Comparison of ENCODE assay signal across 32 cellular contexts in the genomic region with DNA sequence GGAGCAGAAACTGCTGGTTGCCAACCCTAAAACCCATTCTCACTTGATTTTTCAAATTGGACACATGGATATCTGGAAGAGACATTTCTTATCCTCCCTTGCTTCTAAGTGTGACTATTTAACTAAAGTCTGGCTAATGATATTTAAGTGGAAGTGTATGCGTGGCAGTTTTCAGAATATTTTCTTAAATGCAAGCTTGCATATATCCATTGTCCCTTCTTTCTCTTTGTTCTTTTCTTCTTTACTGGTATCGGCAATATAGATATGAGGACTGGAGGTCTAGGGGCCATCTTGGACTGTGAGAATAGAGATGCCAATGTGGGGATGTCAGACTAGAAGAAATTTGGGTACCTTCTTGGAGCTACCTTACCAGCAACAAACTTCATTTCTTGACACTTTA.
DNase-seq lines count a peak whose midpoint lies in the region; ATAC-seq, FAIRE-seq and TF ChIP-seq lines count a peak whose summit lies in the region.
"Had no signal": no experiment of that assay in that cellular context is flagged by ENCODE, and none has a peak within 500 bp of the region (broad histone marks: within the 10 kb centered on the region; RNA-seq: fewer than 3 reads in every experiment).

No MANE protein-coding gene starts in this region.

- intact Hi-C loops in HepG2 (cut with micrococcal nuclease; ENCODE audit: unreplicated experiment), result no loop called here
- intact Hi-C loops in right lobe of liver (cut with DNase I), result no loop called here
- intact Hi-C loops in IMR-90 (cut with micrococcal nuclease), result no loop called here
- intact Hi-C loops in K562 (cut with micrococcal nuclease), result no loop called here
- intact Hi-C loops in posterior cingulate gyrus (cut with DNase I), result loop anchor here (10.0 kb wide), 1 partner anchor 155 kb away; no protein-coding TSS in a partner anchor

- WGBS in HepG2 (ENCODE audit: low lambda C conversion rate), result 18% methylated on average over 2 of the region's 2 CpGs
- WGBS in right lobe of liver (ENCODE audit: insufficient coverage, low coverage, low lambda C conversion rate, missing lambda C conversion rate), result 88% methylated on average over 2 of the region's 2 CpGs
- WGBS in A549 (ENCODE audit: missing lambda C conversion rate), result 76% methylated on average over 2 of the region's 2 CpGs
- no CpG with 5 or more reads among the region's 2 CpGs for WGBS in IMR-90 (ENCODE audit: extremely low coverage in 2 of 2, insufficient read length in 1 of 2), 2 experiments
- WGBS in K562 (ENCODE audit: insufficient coverage, low coverage, missing lambda C conversion rate), result 14% methylated on average over 2 of the region's 2 CpGs

- POLR2A ChIA-PET in HepG2 (lab: Yijun Ruan, JAX), result no interaction called here
- POLR2A ChIA-PET in A549 (lab: Yijun Ruan, JAX), result no interaction called here
- POLR2A ChIA-PET in IMR-90 (lab: Charles Lee; ENCODE audit: unreplicated experiment), result no interaction called here
- POLR2A ChIA-PET in K562 (lab: Yijun Ruan, JAX), result interaction anchor here (1.3 kb wide), 1 partner anchor 12 kb away, joined by 3 read pairs; no protein-coding TSS in a partner anchor

- H3K4me2 ChIP-seq in HepG2 (ENCODE audit: low read depth, low read length) (no peak overlapping the region), A549 (no peak overlapping the region), IMR-90 (ENCODE audit: low read depth, low read length) (no peak overlapping the region), K562 (ENCODE audit: insufficient read depth, low read length) (no peak overlapping the region)
- H3K4me2 ChIP-seq: BLaER1; BLaER1 treated with 17β-estradiol and CSF1 and Interleukin-3, amounts not matched to agents 10 nM and 100 nM had no signal

- H2AK5ac ChIP-seq in IMR-90 (ENCODE audit: low read depth, low read length), result no peak overlapping the region

- H3K79me1 ChIP-seq in IMR-90 (ENCODE audit: low read depth in 1 of 2, low read length in 2 of 2), result no peaks in the 10 kb centered on the region

- no peak overlapping the region for H2AK9ac ChIP-seq in IMR-90 (replicated peaks; ENCODE audit: low read depth, low read length, poor library complexity)

- DNase-seq in HepG2 (ENCODE audit: low spot score) (no peak), right lobe of liver (no peak), A549 (ENCODE audit: low read depth in 1 of 2, low spot score in 1 of 2) (no peak), IMR-90 (no peak), K562 (ENCODE audit: extremely low read depth in 1 of 4, low spot score in 3 of 4) (no peak), DMS153 (lab: John Stamatoyannopoulos, UW) (no peak), posterior cingulate gyrus (no peak), SHP77 treated with DMSO at 0.1 percent for 48 hours (lab: John Stamatoyannopoulos, UW) (no peak)
- DNase-seq: 8988T; ACHN; AML-193; BE2C; C1 segment of cervical spinal cord; Caco-2; Calu3; CD4-positive, alpha-beta memory T cell; CD4-positive, alpha-beta T cell; CD4-positive, CD25-positive, alpha-beta regulatory T cell; CD8-positive, alpha-beta memory T cell; CD8-positive, alpha-beta T cell; COR-L47; DMS53; DMS79; DMS79 treated with DMSO at 0.1 percent for 48 hours; DND-41; EL had no signal

- no peak overlapping the region for H3K18ac ChIP-seq in IMR-90 (ENCODE audit: low read depth, low read length)

- H3K4me3 ChIP-seq in HepG2 (replicated peaks in 1 of 3; ENCODE audit: insufficient read depth in 1 of 3, low read depth in 2 of 3, low read length in 3 of 3) (no peak overlapping the region), right lobe of liver (no peak overlapping the region), A549 (no peak overlapping the region), IMR-90 (ENCODE audit: insufficient read depth, low read depth, low read length) (no peak overlapping the region), K562 (no peak overlapping the region)
- H3K4me3 ChIP-seq: BLaER1; BLaER1 treated with 17β-estradiol and CSF1 and Interleukin-3, amounts not matched to agents 10 nM and 100 nM had no signal

- no peak for TF ChIP-seq POLR2A in HepG2 (IDR thresholded peaks at IDR 0.05; ENCODE audit: insufficient read depth in 1 of 2, low read depth in 2 of 2, low read length in 2 of 2)
- TF ChIP-seq POLR2A in right lobe of liver (IDR thresholded peaks at IDR 0.05), result no peak
- no peak for TF ChIP-seq POLR2A in A549 (IDR thresholded peaks at IDR 0.05; ENCODE audit: low read length)
- TF ChIP-seq POLR2A in IMR-90 (IDR thresholded peaks at IDR 0.05; ENCODE audit: low read depth, low read length), result no peak
- no peak for TF ChIP-seq POLR2A in K562 (conservative IDR thresholded peaks at IDR 0.05)

- TF ChIP-seq RAD21 in HepG2 (CRISPR knock-in tag; IDR thresholded peaks at IDR 0.05) (no peak), A549 (conservative IDR thresholded peaks at IDR 0.05 in 1 of 2, IDR thresholded peaks at IDR 0.05 in 1 of 2) (no peak), IMR-90 (IDR thresholded peaks at IDR 0.05; ENCODE audit: low read length) (no peak), K562 (CRISPR knock-in tag; conservative IDR thresholded peaks at IDR 0.05 in 1 of 2, IDR thresholded peaks at IDR 0.05 in 1 of 2) (no peak)

- BruUV-seq in HepG2 (replicated peaks; lab: Mats Ljungman, UMichigan) (no TSS peak), IMR-90 (replicated peaks; lab: Mats Ljungman, UMichigan) (no TSS peak), K562 (replicated peaks; lab: Mats Ljungman, UMichigan) (no TSS peak)

- TF ChIP-seq CTCF in HepG2 (CRISPR knock-in tag; IDR thresholded peaks at IDR 0.05) (no peak), right lobe of liver (IDR thresholded peaks at IDR 0.05) (no peak), A549 (IDR thresholded peaks at IDR 0.05) (no peak), IMR-90 (conservative IDR thresholded peaks at IDR 0.05; ENCODE audit: low read depth, low read length) (no peak), K562 (IDR thresholded peaks at IDR 0.05 in 2 of 3, conservative IDR thresholded peaks at IDR 0.05 in 1 of 3; ENCODE audit: insufficient read depth in 2 of 3, low read depth in 1 of 3, low read length in 3 of 3) (no peak)

- in situ Hi-C loops in HepG2 (cut with HindIII; ENCODE audit: extremely low pct_ligation_motif_present, low pct_unique_long_range_greater_than_20kb), result no loop called here
- in situ Hi-C loops in IMR-90 (cut with MboI; ENCODE audit: low sequenced_read_pairs), result no loop called here
- in situ Hi-C loops in K562 (cut with MboI), result no loop called here

- no peak overlapping the region for H2AFZ ChIP-seq in HepG2 (ENCODE audit: low read length)
- H2AFZ ChIP-seq in IMR-90 (replicated peaks; ENCODE audit: low read length, poor library complexity), result no peak overlapping the region
- H2AFZ ChIP-seq in K562 (ENCODE audit: low read depth, low read length), result no peak overlapping the region

- CTCF ChIA-PET in HepG2 (lab: Yijun Ruan, JAX; ENCODE audit: low intra/inter-chr PET ratio, low total read pairs) (no interaction called here), A549 (lab: Yijun Ruan, JAX) (interaction anchor here (1.2 kb wide), 1 partner anchor 159 kb away, joined by 4 read pairs; no protein-coding TSS in a partner anchor), IMR-90 (lab: Yijun Ruan, JAX) (no interaction called here), K562 (lab: Yijun Ruan, JAX; ENCODE audit: low intra/inter-chr PET ratio) (no interaction called here)

- H3K9ac ChIP-seq in HepG2 (ENCODE audit: insufficient read depth, low read depth, low read length), result no peak overlapping the region
- H3K9ac ChIP-seq in IMR-90 (ENCODE audit: low read depth, low read length), result no peak overlapping the region
- H3K9ac ChIP-seq in K562 (ENCODE audit: insufficient read depth in 1 of 2, low read depth in 2 of 2, low read length in 2 of 2), result no peak overlapping the region
- H3K9ac ChIP-seq: BLaER1; BLaER1 treated with 17β-estradiol and CSF1 and Interleukin-3, amounts not matched to agents 10 nM and 100 nM had no signal

- no peak overlapping the region for H2BK15ac ChIP-seq in IMR-90 (ENCODE audit: low read depth, low read length)

- H4K20me1 ChIP-seq in HepG2 (ENCODE audit: insufficient read depth, low read length) (no peaks in the 10 kb centered on the region), IMR-90 (ENCODE audit: insufficient read depth, low read length) (no peaks in the 10 kb centered on the region), K562 (replicated peaks; ENCODE audit: control insufficient read depth, insufficient read depth, low read length) (no peaks in the 10 kb centered on the region)
- H4K20me1 ChIP-seq: BLaER1; BLaER1 treated with 17β-estradiol and CSF1 and Interleukin-3, amounts not matched to agents 10 nM and 100 nM had no signal

- H2BK5ac ChIP-seq in IMR-90 (ENCODE audit: low read depth, low read length, poor library complexity, severe bottlenecking), result no peak overlapping the region

- no peak overlapping the region for H2BK20ac ChIP-seq in IMR-90 (ENCODE audit: low read depth, low read length)

- H4K5ac ChIP-seq in IMR-90 (ENCODE audit: low read depth, low read length), result no peak overlapping the region

- ATAC-seq in HepG2 (no peak), right lobe of liver (no peak), A549 (no peak), IMR-90 (ENCODE audit: low read depth) (no peak), K562 (no peak)
- ATAC-seq: CD8-positive, alpha-beta T cell had no signal

- H4K91ac ChIP-seq in IMR-90 (ENCODE audit: insufficient read depth, low read depth, low read length), result no peak overlapping the region

- no peak overlapping the region for H3K14ac ChIP-seq in IMR-90 (replicated peaks; ENCODE audit: low read depth, low read length)

- dilution Hi-C loops in IMR-90 (cut with HindIII; ENCODE audit: low sequenced_read_pairs, unreplicated experiment), result no loop called here

- no peaks in the 10 kb centered on the region for H3K36me3 ChIP-seq in HepG2 (replicated peaks in 1 of 2; ENCODE audit: control insufficient read depth in 1 of 2, insufficient read depth in 2 of 2, low read length in 2 of 2)
- H3K36me3 ChIP-seq in right lobe of liver, result no peaks in the 10 kb centered on the region
- H3K36me3 ChIP-seq in IMR-90 (ENCODE audit: control insufficient read depth, insufficient read depth, low read length), result no peaks in the 10 kb centered on the region
- no peaks in the 10 kb centered on the region for H3K36me3 ChIP-seq in K562 (ENCODE audit: control insufficient read depth, insufficient read depth, low read length)
- H3K36me3 ChIP-seq: BE2C; BLaER1; BLaER1 treated with 17β-estradiol and CSF1 and Interleukin-3, amounts not matched to agents 10 nM and 100 nM had no signal

- H3K27me3 ChIP-seq in HepG2 (ENCODE audit: control insufficient read depth in 1 of 2, insufficient read depth in 2 of 2, low read length in 2 of 2) (no peaks in the 10 kb centered on the region), right lobe of liver (no peaks in the 10 kb centered on the region), IMR-90 (ENCODE audit: control insufficient read depth, insufficient read depth, low read length) (no peaks in the 10 kb centered on the region), K562 (ENCODE audit: control insufficient read depth in 2 of 2, insufficient read depth in 2 of 2, low read length in 2 of 2) (no peaks in the 10 kb centered on the region)
- H3K27me3 ChIP-seq: BE2C; BLaER1; BLaER1 treated with 17β-estradiol and CSF1 and Interleukin-3, amounts not matched to agents 10 nM and 100 nM had no signal

- FAIRE-seq in HepG2 (lab: Jason Lieb, UNC) (no peak), A549 (lab: Jason Lieb, UNC) (no peak), K562 (lab: Jason Lieb, UNC) (no peak)
- FAIRE-seq: A204.1, D721Med had no signal

- no peak overlapping the region for H2BK120ac ChIP-seq in IMR-90 (ENCODE audit: low read depth, low read length)

- H3K27ac ChIP-seq in HepG2 (ENCODE audit: extremely low read length, insufficient read depth, low read length), result no peak overlapping the region
- no peak overlapping the region for H3K27ac ChIP-seq in right lobe of liver
- H3K27ac ChIP-seq in A549, result no peak overlapping the region
- no peak overlapping the region for H3K27ac ChIP-seq in IMR-90 (ENCODE audit: insufficient read depth, low read length)
- no peak overlapping the region for H3K27ac ChIP-seq in K562 (ENCODE audit: extremely low read depth, low read depth, low read length)
- H3K27ac ChIP-seq: 22Rv1; BLaER1; BLaER1 treated with 17β-estradiol and CSF1 and Interleukin-3, amounts not matched to agents 10 nM and 100 nM; C4-2B had no signal

- H3K9me1 ChIP-seq in IMR-90 (ENCODE audit: insufficient read depth, low read length) (no peaks in the 10 kb centered on the region), K562 (ENCODE audit: control insufficient read depth, insufficient read depth, low read length) (no peaks in the 10 kb centered on the region)

- no peak overlapping the region for H3K56ac ChIP-seq in IMR-90 (ENCODE audit: extremely low read depth, insufficient read depth, low read length)

- no peaks in the 10 kb centered on the region for H3K9me3 ChIP-seq in HepG2 (ENCODE audit: low read length)
- H3K9me3 ChIP-seq in right lobe of liver, result no peaks in the 10 kb centered on the region
- no peaks in the 10 kb centered on the region for H3K9me3 ChIP-seq in A549
- 0 out of 2 replicates have a peak, but pooled peaks cover 2% of the 10 kb centered on the region for H3K9me3 ChIP-seq in IMR-90 (ENCODE audit: control insufficient read depth, insufficient read depth, low read length)
- H3K9me3 ChIP-seq in K562 (replicated peaks; ENCODE audit: control insufficient read depth, insufficient read depth, low read depth, low read length), result no peaks in the 10 kb centered on the region
- H3K9me3 ChIP-seq: BE2C, Caco-2 had no signal

- TF ChIP-seq EP300 in HepG2 (IDR thresholded peaks at IDR 0.05; ENCODE audit: low read depth in 2 of 2, low read length in 2 of 2) (no peak), HepG2 (CRISPR knock-in tag; IDR thresholded peaks at IDR 0.05; ENCODE audit: borderline replicate concordance) (no peak), A549 (IDR thresholded peaks at IDR 0.05) (no peak), K562 (IDR thresholded peaks at IDR 0.05; ENCODE audit: low read length) (no peak)

- H3K23ac ChIP-seq in IMR-90 (ENCODE audit: low read depth, low read length), result no peak overlapping the region

- no peaks in the 10 kb centered on the region for H3K79me2 ChIP-seq in HepG2 (ENCODE audit: insufficient read depth, low read length)
- H3K79me2 ChIP-seq in K562 (ENCODE audit: control insufficient read depth, insufficient read depth, low read length), result no peaks in the 10 kb centered on the region

- H3K4me1 ChIP-seq in HepG2 (ENCODE audit: insufficient read depth, low read length), result no peaks in the 10 kb centered on the region
- peaks cover 0 to 7% (median 0%) of the 10 kb centered on the region in 4 donors for H3K4me1 ChIP-seq in right lobe of liver
- H3K4me1 ChIP-seq in A549, result no peaks in the 10 kb centered on the region
- no peaks in the 10 kb centered on the region for H3K4me1 ChIP-seq in IMR-90 (ENCODE audit: control insufficient read depth, insufficient read depth, low read length)
- no peaks in the 10 kb centered on the region for H3K4me1 ChIP-seq in K562 (replicated peaks in 1 of 2; ENCODE audit: control insufficient read depth in 2 of 2, insufficient read depth in 2 of 2, low read length in 2 of 2)
- H3K4me1 ChIP-seq: BLaER1; BLaER1 treated with 17β-estradiol and CSF1 and Interleukin-3, amounts not matched to agents 10 nM and 100 nM; Caco-2 had no signal

- H3K4ac ChIP-seq in IMR-90 (ENCODE audit: low read depth, low read length), result no peak overlapping the region

- H4K8ac ChIP-seq in IMR-90 (ENCODE audit: low read depth in 2 of 2, low read length in 2 of 2), result no peak overlapping the region

Comparison
In these comparisons a context has a peak if more than half of its experiments do, and no peak if none do; other contexts are left out.
1. Of the 241 proteins assayed by ChIP-seq in both HepG2 and K562: peak only in HepG2: MAFF; only in K562: none; in both: none; in neither: 239; mixed calls (peak in some experiments, not most) for 1.